Comparison of ENCODE assay signal across 1 cellular context in genomic region chr1:175742790-175743459, GRCh38.
TF ChIP-seq lines count a peak whose summit lies in the region.

No MANE protein-coding gene starts in this region.

TF ChIP-seq in HepG2, 621 proteins besides CTCF, POLR2A, EP300 and RAD21 (continued from another document):
- TF ChIP-seq ATF6 (CRISPR knock-in tag; conservative IDR thresholded peaks at IDR 0.05) (no peak), ZNF703 (CRISPR knock-in tag; IDR thresholded peaks at IDR 0.05; ENCODE audit: borderline replicate concordance) (no peak), ZFP36L1 (CRISPR knock-in tag; IDR thresholded peaks at IDR 0.05) (no peak), FOXA3 (CRISPR knock-in tag; IDR thresholded peaks at IDR 0.05) (no peak), MIER2 (CRISPR knock-in tag; IDR thresholded peaks at IDR 0.05) (peak; percentile 94), NFIC (IDR thresholded peaks at IDR 0.05; ENCODE audit: low read length) (no peak), RXRB (CRISPR knock-in tag; IDR thresholded peaks at IDR 0.05; ENCODE audit: borderline replicate concordance) (0 out of 2 replicates have a peak, but pooled peaks have one; percentile 9), EHMT2 (IDR thresholded peaks at IDR 0.05; ENCODE audit: borderline replicate concordance, low read depth, low read length) (peak; percentile 86; the same call in 1 of the 2 replicates), HIC2 (CRISPR knock-in tag; IDR thresholded peaks at IDR 0.05; ENCODE audit: low read depth) (no peak)
